ENCODE assay signal across 8 cellular contexts in genomic region chr1:151347523-151348246, GRCh38.
DNase-seq lines count a peak whose midpoint lies in the region; ATAC-seq and TF ChIP-seq lines count a peak whose summit lies in the region.

No MANE protein-coding gene starts in this region.

- H3K4me1 ChIP-seq in NT2/D1 (ENCODE audit: insufficient read depth, insufficient read length): peaks cover 12% of the 10 kb centered on the region
- peaks cover 11% of the 10 kb centered on the region for H3K4me1 ChIP-seq in rectal smooth muscle tissue (ENCODE audit: control insufficient read depth, insufficient read depth, low read length)

- H3K27me3 ChIP-seq in NT2/D1 (ENCODE audit: insufficient read depth, insufficient read length) (no peaks in the 10 kb centered on the region), rectal smooth muscle tissue (ENCODE audit: control insufficient read depth, insufficient read depth, low read length) (no peaks in the 10 kb centered on the region)

- H3K4me3 ChIP-seq in NT2/D1 (ENCODE audit: insufficient read length, low read depth) (peak overlapping the region; percentile 51), epithelial cell of esophagus (ENCODE audit: low read length) (peak overlapping the region; percentile 95), rectal smooth muscle tissue (ENCODE audit: low read length) (peak overlapping the region; percentile 85)

- peaks cover 20% of the 10 kb centered on the region for H3K9me3 ChIP-seq in NT2/D1 (ENCODE audit: insufficient read depth, low read length)

- H3K36me3 ChIP-seq in NT2/D1 (ENCODE audit: insufficient read depth, insufficient read length, low read length): peaks cover 32% of the 10 kb centered on the region
- H3K36me3 ChIP-seq in rectal smooth muscle tissue (ENCODE audit: control insufficient read depth, insufficient read depth, low read length): peaks cover 13% of the 10 kb centered on the region

- TF ChIP-seq POLR2A in GM18505 (IDR thresholded peaks at IDR 0.05; ENCODE audit: borderline replicate concordance, extremely low read depth, insufficient read depth, insufficient read length): no peak

- ATAC-seq in GM18505 (IDR thresholded peaks at IDR 0.05; ENCODE audit: unreplicated experiment): peak; percentile 8
- ATAC-seq in HG03521 (IDR thresholded peaks at IDR 0.05; ENCODE audit: unreplicated experiment): no peak
- ATAC-seq in HG02840 (IDR thresholded peaks at IDR 0.05; ENCODE audit: low FRiP score, unreplicated experiment): no peak

- H3K27ac ChIP-seq in rectal smooth muscle tissue (ENCODE audit: low read depth, low read length): peak overlapping the region; percentile 49

- DNase-seq in NT2/D1 (ENCODE audit: low read depth, low spot score): no peak
- DNase-seq in epithelial cell of esophagus (ENCODE audit: low read depth): no peak
- DNase-seq in epidermal melanocyte (ENCODE audit: insufficient read length, low spot score): no peak
- DNase-seq in stimulated activated CD8-positive, alpha-beta memory T cell treated with anti-CD3 and anti-CD28 coated beads, Interleukin-4, amount 100 ng/mL, for 48 hours: no peak

- no peak for TF ChIP-seq CTCF in epithelial cell of esophagus (IDR thresholded peaks at IDR 0.05; ENCODE audit: insufficient read depth, low read depth, low read length, missing control alignments)

- H3K9ac ChIP-seq in NT2/D1 (ENCODE audit: insufficient read length, low read depth): peak overlapping the region; percentile 71
- no peak overlapping the region for H3K9ac ChIP-seq in rectal smooth muscle tissue (ENCODE audit: low read length)
